Comparison of ENCODE assay signal across 9 cellular contexts in genomic region chr3:17749281-17749680, GRCh38. TPM values are rescaled to one million over a fixed set of nuclear protein-coding genes. Genes with fewer than 3 reads are reported as not detected.
DNase-seq lines count a peak whose midpoint lies in the region; ATAC-seq, FAIRE-seq and TF ChIP-seq lines count a peak whose summit lies in the region.
"Had no signal": no experiment of that assay in that cellular context is flagged by ENCODE, and none has a peak within 500 bp of the region (broad histone marks: within the 10 kb centered on the region; RNA-seq: fewer than 3 reads in every experiment).

No MANE protein-coding gene starts in this region.

- H3K4me3 ChIP-seq in ovary = no peak overlapping the region

- no peaks in the 10 kb centered on the region for H3K27me3 ChIP-seq in CD4-positive, alpha-beta T cell (ENCODE audit: control insufficient read depth, insufficient read depth, low read length)
- no peaks in the 10 kb centered on the region for H3K27me3 ChIP-seq in ovary

- H3K4me1 ChIP-seq in ovary (ENCODE audit: insufficient read depth) = peaks cover 2% of the 10 kb centered on the region

- no peaks in the 10 kb centered on the region for H3K36me3 ChIP-seq in ovary

- H3K4me1 Mint-ChIP-seq in CD4-positive, alpha-beta T cell (ENCODE audit: low read depth) = peaks cover 17% of the 10 kb centered on the region

- no peak for TF ChIP-seq POLR2A in ovary (IDR thresholded peaks at IDR 0.05)

- intact Hi-C loops in CD4-positive, alpha-beta T cell (cut with DNase I, micrococcal nuclease) = no loop called here
- intact Hi-C loops in ovary (cut with DNase I) = no loop called here

- H3K27ac Mint-ChIP-seq in CD4-positive, alpha-beta T cell = peak overlapping the region; percentile 2

- peak overlapping the region; percentile 82 for H3K4me3 Mint-ChIP-seq in CD4-positive, alpha-beta T cell

- CTCF ChIA-PET in CD4-positive, alpha-beta T cell (lab: Charles Lee) = no interaction called here

- no peak overlapping the region for H3K27ac ChIP-seq in CD4-positive, alpha-beta T cell (ENCODE audit: low read depth, low read length)
- H3K27ac ChIP-seq in ovary = no peak overlapping the region

- no peak for FAIRE-seq in HTR-8/SVneo (lab: Jason Lieb, UNC)

- H3K27me3 Mint-ChIP-seq in CD4-positive, alpha-beta T cell = no peaks in the 10 kb centered on the region

- H3K36me3 Mint-ChIP-seq in CD4-positive, alpha-beta T cell (ENCODE audit: low read depth) = no peaks in the 10 kb centered on the region

- POLR2A ChIA-PET in CD4-positive, alpha-beta T cell (lab: Charles Lee) = no interaction called here

- TF ChIP-seq CTCF in CD4-positive, alpha-beta T cell (IDR thresholded peaks at IDR 0.05) = no peak
- TF ChIP-seq CTCF in ovary (IDR thresholded peaks at IDR 0.05) = no peak

- H3K9me3 ChIP-seq in CD4-positive, alpha-beta T cell (ENCODE audit: control insufficient read depth, low read length) = no peaks in the 10 kb centered on the region
- no peaks in the 10 kb centered on the region for H3K9me3 ChIP-seq in ovary

- TF ChIP-seq EP300 in ovary (IDR thresholded peaks at IDR 0.05) = no peak

- 69 to 81% (median 72%) methylated on average over 1 of the region's 1 CpG for WGBS in ovary, 3 donors

- ATAC-seq in CD4-positive, alpha-beta T cell (ENCODE audit: poor library complexity) = no peak
- ATAC-seq in GM19452 (IDR thresholded peaks at IDR 0.05; ENCODE audit: unreplicated experiment) (peak; percentile 46), HG03378 (IDR thresholded peaks at IDR 0.05; ENCODE audit: unreplicated experiment) (peak; percentile 23)

- no peaks in the 10 kb centered on the region for H3K9me3 Mint-ChIP-seq in CD4-positive, alpha-beta T cell

- DNase-seq in CD4-positive, alpha-beta T cell = no peak
- DNase-seq in amniotic epithelial cell (ENCODE audit: low read depth) (peak; percentile 34), DMS 273 treated with DMSO at 0.1 percent for 48 hours (lab: John Stamatoyannopoulos, UW) (no peak), HTR-8/SVneo (ENCODE audit: insufficient read length, low spot score) (no peak), activated gamma-delta T cell (lab: John Stamatoyannopoulos, UW) (no peak), ovary (no peak)
- DNase-seq: NCI-H1092 treated with DMSO at 0.1 percent for 48 hours had no signal

RNA-seq across cellular contexts. Expression of gene TBC1D5, which starts 6.8 kb away (rescaled TPM):
- 10 to 100 TPM; 32.6 to 34.1 TPM for total RNA-seq in CD4-positive, alpha-beta T cell
- 10 to 100 TPM; 48.8 to 73.5 (median 61.0) TPM for total RNA-seq in ovary
- 10 to 100 TPM; 20.7 to 71.8 TPM for polyA plus RNA-seq in ovary
